12 cellular contexts compared by ENCODE assay signal in genomic region chr20:58555078-58555765, GRCh38. TPM values are rescaled to one million over a fixed set of nuclear protein-coding genes. Genes with fewer than 3 reads are reported as not detected.
DNase-seq lines count a peak whose midpoint lies in the region; TF ChIP-seq lines count a peak whose summit lies in the region.
"Had no signal": no experiment of that assay in that cellular context is flagged by ENCODE, and none has a peak within 500 bp of the region (broad histone marks: within the 10 kb centered on the region; RNA-seq: fewer than 3 reads in every experiment).

No MANE protein-coding gene starts in this region.

- POLR2A ChIA-PET in activated CD4-positive, alpha-beta memory T cell treated with anti-CD3 and anti-CD28 coated beads, Interleukin-2, amount 10 ng/mL, durations not matched to agents 7 days and 5 days (lab: Charles Lee) = no interaction called here

- H3K4me1 ChIP-seq in SJSA1 (replicated peaks) = peaks cover 25% of the 10 kb centered on the region
- peaks cover 0 to 25% (median 20%) of the 10 kb centered on the region in 4 donors for H3K4me1 ChIP-seq in sigmoid colon

- 0 out of 2 replicates have a peak overlapping the region, but pooled peaks have one; percentile 5 for H3K27ac ChIP-seq in SJSA1
- no peak overlapping the region for H3K27ac ChIP-seq in sigmoid colon

- H3K27ac Mint-ChIP-seq in activated CD4-positive, alpha-beta memory T cell treated with anti-CD3 and anti-CD28 coated beads, Interleukin-2, amount 10 ng/mL, durations not matched to agents 7 days and 5 days = no peak overlapping the region
- H3K27ac Mint-ChIP-seq: mesothelial cell of epicardium, type B pancreatic cell had no signal

- CTCF ChIA-PET in activated CD4-positive, alpha-beta memory T cell treated with anti-CD3 and anti-CD28 coated beads, Interleukin-2, amount 10 ng/mL, durations not matched to agents 7 days and 5 days (lab: Charles Lee) = no interaction called here

- H3K4me1 Mint-ChIP-seq in activated CD4-positive, alpha-beta memory T cell treated with anti-CD3 and anti-CD28 coated beads, Interleukin-2, amount 10 ng/mL, durations not matched to agents 7 days and 5 days = no peaks in the 10 kb centered on the region

- no peak for TF ChIP-seq CTCF in sigmoid colon (IDR thresholded peaks at IDR 0.05)

- no peaks in the 10 kb centered on the region for H3K27me3 ChIP-seq in SJSA1 (replicated peaks)
- H3K27me3 ChIP-seq in sigmoid colon = no peaks in the 10 kb centered on the region

- H3K36me3 ChIP-seq in SJSA1 (no peaks in the 10 kb centered on the region), sigmoid colon (no peaks in the 10 kb centered on the region)

- peaks cover 23% of the 10 kb centered on the region for H3K27me3 Mint-ChIP-seq in activated CD4-positive, alpha-beta memory T cell treated with anti-CD3 and anti-CD28 coated beads, Interleukin-2, amount 10 ng/mL, durations not matched to agents 7 days and 5 days

- H3K4me3 ChIP-seq in SJSA1 = no peak overlapping the region
- H3K4me3 ChIP-seq in sigmoid colon = no peak overlapping the region

- no peak for TF ChIP-seq POLR2A in sigmoid colon (IDR thresholded peaks at IDR 0.05)
- no peak for TF ChIP-seq POLR2A in erythroblast (IDR thresholded peaks at IDR 0.05; ENCODE audit: low read length)

- no peaks in the 10 kb centered on the region for H3K9me3 Mint-ChIP-seq in activated CD4-positive, alpha-beta memory T cell treated with anti-CD3 and anti-CD28 coated beads, Interleukin-2, amount 10 ng/mL, durations not matched to agents 7 days and 5 days
- H3K9me3 Mint-ChIP-seq: mesothelial cell of epicardium, type B pancreatic cell had no signal

- H3K36me3 Mint-ChIP-seq in activated CD4-positive, alpha-beta memory T cell treated with anti-CD3 and anti-CD28 coated beads, Interleukin-2, amount 10 ng/mL, durations not matched to agents 7 days and 5 days (ENCODE audit: low read depth) = no peaks in the 10 kb centered on the region
- H3K36me3 Mint-ChIP-seq: mesothelial cell of epicardium, type B pancreatic cell had no signal

- WGBS in sigmoid colon, 2 donors = 63 to 74% methylated on average over 3 of the region's 3 CpGs

- intact Hi-C loops in sigmoid colon (cut with DNase I) = no loop called here

- DNase-seq in GOT3 (lab: John Stamatoyannopoulos, UW) = peak; percentile 32
- DNase-seq in SJSA1 (ENCODE audit: low read depth in 1 of 2, low spot score in 2 of 2) = peak; percentile 65 to 70
- peak; percentile 57 for DNase-seq in fibroblast of gingiva (ENCODE audit: low read depth)
- peak; percentile 37 for DNase-seq in sigmoid colon
- no peak for DNase-seq in erythroblast (lab: John Stamatoyannopoulos, UW)
- no peak for DNase-seq in activated CD4-positive, alpha-beta memory T cell treated with anti-CD3 and anti-CD28 coated beads, Interleukin-2, amount 10 ng/mL, durations not matched to agents 7 days and 5 days
- DNase-seq in stimulated activated naive CD4-positive, alpha-beta T cell treated with Interleukin-2 at 50 U/mL for 16 hours (lab: John Stamatoyannopoulos, UW) = no peak
- no peak for DNase-seq in NCI-H2196 (lab: John Stamatoyannopoulos, UW; ENCODE audit: unreplicated experiment)
- DNase-seq: activated T-cell treated with anti-CD3 and anti-CD28 coated beads for 4 hours, retina had no signal

- H3K9me3 ChIP-seq in SJSA1 (replicated peaks) = no peaks in the 10 kb centered on the region
- no peaks in the 10 kb centered on the region for H3K9me3 ChIP-seq in sigmoid colon

- TF ChIP-seq EP300 in sigmoid colon (IDR thresholded peaks at IDR 0.05) = no peak

- H3K4me3 Mint-ChIP-seq in activated CD4-positive, alpha-beta memory T cell treated with anti-CD3 and anti-CD28 coated beads, Interleukin-2, amount 10 ng/mL, durations not matched to agents 7 days and 5 days = no peak overlapping the region
- H3K4me3 Mint-ChIP-seq: mesothelial cell of epicardium, type B pancreatic cell had no signal

RNA-seq across cellular contexts. Expression of gene APCDD1L, which starts 40.0 kb away (rescaled TPM):
- 0.24 TPM in 1 of 2 replicates, not detected in the other for total RNA-seq in SJSA1 (2014; rRNA removed; shearing (Covaris generic))
- 1 to 10 TPM in 3 of 4 donors, under 1 TPM in 1; 0.33 to 1.9 (median 1.6) TPM for total RNA-seq in sigmoid colon
- polyA plus RNA-seq in sigmoid colon = under 1 TPM in 2 of 3 donors, not detected in 1; 0.22 to 0.23 TPM
- total RNA-seq in activated CD4-positive, alpha-beta memory T cell treated with anti-CD3 and anti-CD28 coated beads, Interleukin-2, amount 10 ng/mL, durations not matched to agents 7 days and 5 days = not detected
- total RNA-seq: mesothelial cell of epicardium had no signal

Comparison
In these comparisons a context has a peak if more than half of its experiments do, and no peak if none do; other contexts are left out.
1. DNase-seq: peak in GOT3 (single experiment), SJSA1 (2 of 2), fibroblast of gingiva (single experiment) and sigmoid colon (single experiment); none in erythroblast (0 of 2), activated CD4-positive, alpha-beta memory T cell treated with anti-CD3 and anti-CD28 coated beads, Interleukin-2, amount 10 ng/mL, durations not matched to agents 7 days and 5 days (single experiment), stimulated activated naive CD4-positive, alpha-beta T cell treated with Interleukin-2 at 50 U/mL for 16 hours (single experiment) and NCI-H2196 (single experiment).